ENCODE assay signal across 10 cellular contexts in the genomic region with DNA sequence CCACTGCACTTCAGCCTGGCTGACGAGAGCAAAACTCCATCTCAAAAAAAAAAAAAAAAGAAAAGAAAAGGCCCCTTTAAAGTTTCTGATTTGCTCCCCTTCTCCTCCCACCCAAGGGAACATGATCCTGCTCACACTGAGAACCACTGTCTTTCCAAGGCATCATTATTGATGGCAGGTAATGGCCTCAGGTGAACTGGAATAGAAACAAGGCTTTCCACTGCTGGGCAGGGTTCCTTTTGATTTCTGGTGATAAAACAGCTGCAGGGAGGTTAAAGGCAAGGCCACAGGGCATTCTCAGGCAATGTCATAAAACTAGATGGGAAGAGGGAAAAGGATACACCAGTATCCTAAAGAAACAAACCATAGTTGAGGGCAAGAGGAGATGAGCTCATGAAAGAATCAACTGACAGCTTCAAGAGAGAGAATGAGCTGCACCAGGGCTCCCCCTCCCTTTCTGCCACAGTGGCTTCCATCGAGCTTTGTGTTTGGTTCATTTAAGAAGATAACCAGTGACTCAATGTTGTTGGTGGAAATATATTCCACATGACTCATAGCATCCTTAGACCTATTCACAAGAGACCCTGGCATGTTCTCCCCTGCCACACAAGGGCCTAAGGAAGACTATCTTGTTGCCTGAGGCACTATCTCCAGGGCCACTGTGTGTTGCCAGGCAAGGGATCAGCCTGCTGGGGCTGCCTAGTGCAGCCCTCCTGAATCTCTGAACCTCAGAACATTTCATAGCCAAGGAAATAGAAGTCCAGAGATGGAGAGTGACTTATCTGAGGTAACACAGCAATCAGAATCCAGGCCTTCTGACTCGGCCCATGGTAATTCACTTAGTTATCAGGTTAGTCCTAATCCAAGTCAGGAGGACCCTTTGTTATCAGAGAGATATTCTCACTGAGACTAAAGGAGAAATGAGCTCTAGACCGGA.
A peak's percentile ranks its signal among the peaks of the same experiment; 100 is the strongest.
DNase-seq lines count a peak whose midpoint lies in the region; ATAC-seq and TF ChIP-seq lines count a peak whose summit lies in the region.
"Had no signal": no experiment of that assay in that cellular context is flagged by ENCODE, and none has a peak within 500 bp of the region (broad histone marks: within the 10 kb centered on the region; RNA-seq: fewer than 3 reads in every experiment).

No MANE protein-coding gene starts in this region.

- peak; percentile 71 for ATAC-seq in thoracic aorta (ENCODE audit: insufficient number of reproducible peaks, low FRiP score, low read depth)
- no peak for ATAC-seq in HG03039 (IDR thresholded peaks at IDR 0.05; ENCODE audit: unreplicated experiment)
- ATAC-seq: naive thymus-derived CD4-positive, alpha-beta T cell had no signal

- TF ChIP-seq CTCF in thoracic aorta (IDR thresholded peaks at IDR 0.05), result no peak

- H3K27ac ChIP-seq in thoracic aorta, result peak overlapping the region; percentile 39 to 68
- H3K27ac ChIP-seq: BLaER1 treated with 17β-estradiol and CSF1 and Interleukin-3, amounts not matched to agents 10 nM and 100 nM had no signal

- no peaks in the 10 kb centered on the region for H3K27me3 ChIP-seq in thoracic aorta (replicated peaks; ENCODE audit: insufficient read depth)
- H3K27me3 ChIP-seq: BLaER1 treated with 17β-estradiol and CSF1 and Interleukin-3, amounts not matched to agents 10 nM and 100 nM had no signal

- no peaks in the 10 kb centered on the region for H3K36me3 ChIP-seq in thoracic aorta
- H3K36me3 ChIP-seq: BLaER1 treated with 17β-estradiol and CSF1 and Interleukin-3, amounts not matched to agents 10 nM and 100 nM had no signal

- H3K9me3 ChIP-seq in thoracic aorta, result no peaks in the 10 kb centered on the region
- H3K9me3 ChIP-seq: BLaER1 treated with 17β-estradiol and CSF1 and Interleukin-3, amounts not matched to agents 10 nM and 100 nM had no signal

- H3K4me3 ChIP-seq in thoracic aorta, result no peak overlapping the region
- H3K4me3 ChIP-seq: BLaER1 treated with 17β-estradiol and CSF1 and Interleukin-3, amounts not matched to agents 10 nM and 100 nM had no signal

- peaks cover 16% of the 10 kb centered on the region in 2 donors for H3K4me1 ChIP-seq in thoracic aorta (ENCODE audit: control insufficient read depth in 1 of 2, low read depth in 2 of 2)

- peak; percentile 9 for DNase-seq in activated CD4-positive, alpha-beta T cell treated with anti-CD3 and anti-CD28 coated beads for 48 hours
- DNase-seq in activated CD4-positive, alpha-beta T cell treated with anti-CD3 and anti-CD28 coated beads for 4 hours, result no peak
- DNase-seq in amniotic stem cell (lab: John Stamatoyannopoulos, UW), result peak; percentile 93
- peak; percentile 84 for DNase-seq in hepatic stellate cell (ENCODE audit: low spot score)
- no peak for DNase-seq in thoracic aorta (ENCODE audit: low spot score)
- no peak for DNase-seq in NCI-H1092 treated with DMSO at 0.1 percent for 48 hours (lab: John Stamatoyannopoulos, UW)
- DNase-seq in NCI-H128 (lab: John Stamatoyannopoulos, UW; ENCODE audit: unreplicated experiment), result no peak
- DNase-seq: naive thymus-derived CD4-positive, alpha-beta T cell had no signal

Comparison
In these comparisons a context has a peak if more than half of its experiments do, and no peak if none do; other contexts are left out.
1. DNase-seq: peak in activated CD4-positive, alpha-beta T cell treated with anti-CD3 and anti-CD28 coated beads for 48 hours (single experiment), amniotic stem cell (single experiment) and hepatic stellate cell (single experiment); none in activated CD4-positive, alpha-beta T cell treated with anti-CD3 and anti-CD28 coated beads for 4 hours (0 of 2), thoracic aorta (single experiment), NCI-H1092 treated with DMSO at 0.1 percent for 48 hours (single experiment) and NCI-H128 (single experiment).